ENCODE assay signal across 24 cellular contexts in genomic region chr22:17486313-17486712, GRCh38.
DNase-seq lines count a peak whose midpoint lies in the region; ATAC-seq and TF ChIP-seq lines count a peak whose summit lies in the region.
"Had no signal": no experiment of that assay in that cellular context is flagged by ENCODE, and none has a peak within 500 bp of the region (broad histone marks: within the 10 kb centered on the region; RNA-seq: fewer than 3 reads in every experiment).

No MANE protein-coding gene starts in this region.

- peak; percentile 22; the same call in 1 of the 2 replicates for TF ChIP-seq CTCF in BE2C (IDR thresholded peaks at IDR 0.05; ENCODE audit: low read depth, low read length)
- TF ChIP-seq CTCF in dorsolateral prefrontal cortex (IDR thresholded peaks at IDR 0.05 in 54 of 56, conservative IDR thresholded peaks at IDR 0.05 in 2 of 56; ENCODE audit: low read depth in 1 of 56, partially characterized antibody in 56 of 56): peak in 18 of 56 donors; percentile 8 to 56 (median 28)
- no peak for TF ChIP-seq CTCF in progenitor cell of endocrine pancreas (IDR thresholded peaks at IDR 0.05; ENCODE audit: unreplicated experiment)
- no peak for TF ChIP-seq CTCF in colonic mucosa (IDR thresholded peaks at IDR 0.05)

- DNase-seq in BE2C (peak; percentile 35), LHCN-M2 (ENCODE audit: low read depth) (peak; percentile 8), dorsolateral prefrontal cortex (peak in 6 of 10 donors; percentile 17 to 66 (median 42)), progenitor cell of endocrine pancreas (ENCODE audit: low spot score, unreplicated experiment) (no peak), DMS153 treated with DMSO at 0.1 percent for 48 hours (lab: John Stamatoyannopoulos, UW; ENCODE audit: unreplicated experiment) (no peak), colonic mucosa (no peak), dedifferentiated amniotic fluid mesenchymal stem cell (ENCODE audit: extremely low spot score) (no peak)
- DNase-seq: activated B cell treated with CpG ODN at 0.5 μM for 24 hours; activated CD4-positive, alpha-beta T cell treated with anti-CD3 and anti-CD28 coated beads, Interleukin-2, amount 50 U/mL, for 48 hours; activated naive CD8-positive, alpha-beta T cell treated with anti-CD3 and anti-CD28 coated beads, Interleukin-2, amount 10 ng/mL, durations not matched to agents 7 days and 5 days; Calu3; cerebellar nuclear complex; HFFc6; left colon; mesendoderm; MM.1S; NCI-H1417 treated with DMSO at 0.1 percent for 48 hours; NCI-H524 treated with DMSO at 0.1 percent for 48 hours; stimulated activated CD4-positive, alpha-beta T cell treated with anti-CD3 and anti-CD28 coated beads, Interleukin-4, amount 100 ng/mL, for 1 hour; stimulated activated naive B cell treated with anti-CD40 and anti-IgM and Interleukin-4, amounts not matched to agents 10 μg/mL and 1 μg/mL and 100 μg/mL, for 72 hours; T-helper 9 cell had no signal

- H3K27ac ChIP-seq in dorsolateral prefrontal cortex (peak overlapping the region in 14 of 59 donors; percentile 0 to 69 (median 50)), colonic mucosa (no peak overlapping the region)
- H3K27ac ChIP-seq: C4-2B, thoracic aorta had no signal

- H3K27me3 Mint-ChIP-seq in progenitor cell of endocrine pancreas: no peaks in the 10 kb centered on the region
- H3K27me3 Mint-ChIP-seq: activated B cell treated with CpG ODN at 0.5 μM for 24 hours; stimulated activated naive B cell treated with anti-CD40 and anti-IgM and Interleukin-4, amounts not matched to agents 10 μg/mL and 1 μg/mL and 100 μg/mL, for 72 hours had no signal

- H3K27ac Mint-ChIP-seq in progenitor cell of endocrine pancreas: peak overlapping the region; percentile 6
- H3K27ac Mint-ChIP-seq: activated B cell treated with CpG ODN at 0.5 μM for 24 hours; activated naive CD8-positive, alpha-beta T cell treated with anti-CD3 and anti-CD28 coated beads, Interleukin-2, amount 10 ng/mL, durations not matched to agents 7 days and 5 days; HFFc6; stimulated activated naive B cell treated with anti-CD40 and anti-IgM and Interleukin-4, amounts not matched to agents 10 μg/mL and 1 μg/mL and 100 μg/mL, for 72 hours had no signal

- H3K4me3 ChIP-seq in BE2C (ENCODE audit: low read depth, low read length) (no peak overlapping the region), dorsolateral prefrontal cortex (no peak overlapping the region), colonic mucosa (no peak overlapping the region)
- H3K4me3 ChIP-seq: thoracic aorta had no signal

- peaks cover 3% of the 10 kb centered on the region; the same call in 1 of the 2 replicates for H3K27me3 ChIP-seq in BE2C
- H3K27me3 ChIP-seq in dorsolateral prefrontal cortex: no peaks in the 10 kb centered on the region
- no peaks in the 10 kb centered on the region for H3K27me3 ChIP-seq in colonic mucosa

- no peaks in the 10 kb centered on the region for H3K36me3 ChIP-seq in BE2C
- H3K36me3 ChIP-seq in colonic mucosa: no peaks in the 10 kb centered on the region
- H3K36me3 ChIP-seq: thoracic aorta had no signal

- H3K4me1 Mint-ChIP-seq in progenitor cell of endocrine pancreas (ENCODE audit: low read depth): no peaks in the 10 kb centered on the region
- H3K4me1 Mint-ChIP-seq: activated naive CD8-positive, alpha-beta T cell treated with anti-CD3 and anti-CD28 coated beads, Interleukin-2, amount 10 ng/mL, durations not matched to agents 7 days and 5 days had no signal

- no peak overlapping the region for H3K9ac ChIP-seq in colonic mucosa (ENCODE audit: low read depth in 2 of 2, low read length in 2 of 2)

- ATAC-seq in GM21390 (IDR thresholded peaks at IDR 0.05; ENCODE audit: unreplicated experiment): no peak
- ATAC-seq: left colon; stimulated activated naive B cell treated with anti-CD40 and anti-IgM and Interleukin-4, amounts not matched to agents 10 μg/mL and 1 μg/mL and 100 μg/mL, for 72 hours had no signal

- H3K4me3 Mint-ChIP-seq in progenitor cell of endocrine pancreas (ENCODE audit: low read depth): no peak overlapping the region
- H3K4me3 Mint-ChIP-seq: activated B cell treated with CpG ODN at 0.5 μM for 24 hours; activated naive CD8-positive, alpha-beta T cell treated with anti-CD3 and anti-CD28 coated beads, Interleukin-2, amount 10 ng/mL, durations not matched to agents 7 days and 5 days; HFFc6; stimulated activated naive B cell treated with anti-CD40 and anti-IgM and Interleukin-4, amounts not matched to agents 10 μg/mL and 1 μg/mL and 100 μg/mL, for 72 hours had no signal

- H3K9me3 Mint-ChIP-seq in progenitor cell of endocrine pancreas (ENCODE audit: low read depth): no peaks in the 10 kb centered on the region
- H3K9me3 Mint-ChIP-seq: activated B cell treated with CpG ODN at 0.5 μM for 24 hours; activated naive CD8-positive, alpha-beta T cell treated with anti-CD3 and anti-CD28 coated beads, Interleukin-2, amount 10 ng/mL, durations not matched to agents 7 days and 5 days; HFFc6; stimulated activated naive B cell treated with anti-CD40 and anti-IgM and Interleukin-4, amounts not matched to agents 10 μg/mL and 1 μg/mL and 100 μg/mL, for 72 hours had no signal

- peaks cover 6% of the 10 kb centered on the region for H3K36me3 Mint-ChIP-seq in progenitor cell of endocrine pancreas (ENCODE audit: insufficient read depth)
- H3K36me3 Mint-ChIP-seq: activated naive CD8-positive, alpha-beta T cell treated with anti-CD3 and anti-CD28 coated beads, Interleukin-2, amount 10 ng/mL, durations not matched to agents 7 days and 5 days; stimulated activated naive B cell treated with anti-CD40 and anti-IgM and Interleukin-4, amounts not matched to agents 10 μg/mL and 1 μg/mL and 100 μg/mL, for 72 hours had no signal

- intact Hi-C loops in dorsolateral prefrontal cortex (cut with DNase I): loop anchor here (5.0 kb wide), 2 partner anchors 49 to 64 kb away; no protein-coding TSS in a partner anchor
- intact Hi-C loops in colonic mucosa (cut with DNase I): no loop called here

- no peaks in the 10 kb centered on the region for H3K4me1 ChIP-seq in BE2C
- H3K4me1 ChIP-seq in colonic mucosa: no peaks in the 10 kb centered on the region

- no peaks in the 10 kb centered on the region for H3K9me3 ChIP-seq in BE2C
- H3K9me3 ChIP-seq in colonic mucosa: no peaks in the 10 kb centered on the region
- H3K9me3 ChIP-seq: thoracic aorta had no signal

Comparison
In these comparisons a context has a peak if more than half of its experiments do, and no peak if none do; other contexts are left out.
1. DNase-seq: peak in BE2C (single experiment), LHCN-M2 (single experiment) and dorsolateral prefrontal cortex (6 of 10); none in progenitor cell of endocrine pancreas (single experiment), DMS153 treated with DMSO at 0.1 percent for 48 hours (single experiment), colonic mucosa (single experiment) and dedifferentiated amniotic fluid mesenchymal stem cell (single experiment).